ENCODE assay signal across 1 cellular context in the genomic region with DNA sequence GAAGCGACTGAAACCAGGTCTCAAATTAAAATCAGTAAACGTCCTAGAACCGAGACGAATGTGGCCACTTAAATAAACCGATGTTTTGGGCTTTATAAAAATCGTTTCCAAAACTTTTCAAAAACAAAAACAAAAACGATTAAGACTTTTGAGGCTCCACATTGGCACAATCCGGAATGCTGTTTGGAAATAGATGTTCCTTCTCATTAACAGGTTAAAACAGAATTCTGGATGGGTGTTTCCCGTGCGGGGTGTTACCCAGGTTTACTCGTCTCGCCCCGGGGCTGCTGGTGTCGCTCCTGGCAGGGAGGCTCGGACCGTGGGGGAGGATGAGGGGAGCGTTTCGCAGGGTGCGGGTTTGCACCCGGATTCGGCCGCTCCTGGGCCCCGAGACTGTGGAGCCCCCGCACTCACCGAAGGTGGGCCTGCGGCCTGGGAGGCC.
TF ChIP-seq lines count a peak whose summit lies in the region.

No MANE protein-coding gene starts in this region.

TF ChIP-seq in endothelial cell of umbilical vein, 7 proteins besides CTCF, POLR2A, EP300 and RAD21:
- TF ChIP-seq, protein P1, sequence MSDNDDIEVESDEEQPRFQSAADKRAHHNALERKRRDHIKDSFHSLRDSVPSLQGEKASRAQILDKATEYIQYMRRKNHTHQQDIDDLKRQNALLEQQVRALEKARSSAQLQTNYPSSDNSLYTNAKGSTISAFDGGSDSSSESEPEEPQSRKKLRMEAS (IDR thresholded peaks at IDR 0.05; ENCODE audit: insufficient read depth, insufficient read length), result no peak
- no peak for TF ChIP-seq POLR2AphosphoS5 (IDR thresholded peaks at IDR 0.05; ENCODE audit: insufficient read depth, low read depth, low read length)
- TF ChIP-seq GATA2 (IDR thresholded peaks at IDR 0.05; ENCODE audit: insufficient read depth, insufficient read length, low read depth, low read length), result no peak
- no peak for TF ChIP-seq FOS (IDR thresholded peaks at IDR 0.05; ENCODE audit: borderline replicate concordance, insufficient read depth, low read length)
- no peak for TF ChIP-seq MYC (IDR thresholded peaks at IDR 0.05; ENCODE audit: low read depth, low read length)
- no peak for TF ChIP-seq JUN (IDR thresholded peaks at IDR 0.05; ENCODE audit: borderline replicate concordance, insufficient read depth, insufficient read length, low read depth)
- TF ChIP-seq EZH2 (IDR thresholded peaks at IDR 0.05; ENCODE audit: borderline replicate concordance, low read depth, low read length, severe bottlenecking), result no peak
